In the genomic region with DNA sequence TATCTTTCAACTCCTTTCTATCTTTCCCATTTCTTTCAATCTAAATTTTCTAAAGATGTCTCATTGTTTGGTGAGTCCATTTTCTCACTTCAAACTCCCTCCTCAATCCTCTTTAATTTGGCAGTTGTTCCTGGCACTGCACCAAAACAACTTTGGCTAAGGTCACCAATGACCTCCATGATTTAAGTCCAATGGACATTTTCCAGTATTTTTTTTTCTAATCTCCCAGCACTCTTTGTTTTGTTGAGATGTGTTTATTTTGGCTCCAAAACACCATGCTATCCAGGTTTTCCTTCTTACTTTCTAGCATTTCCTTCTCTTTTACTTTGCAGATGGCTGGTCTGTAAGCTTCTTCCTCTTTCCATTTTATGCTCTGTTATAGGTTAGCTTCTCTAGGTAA, we compare ENCODE assay signal across 16 cellular contexts. TPM values are rescaled to one million over a fixed set of nuclear protein-coding genes. Genes with fewer than 3 reads are reported as not detected.
DNase-seq lines count a peak whose midpoint lies in the region; ATAC-seq, FAIRE-seq and TF ChIP-seq lines count a peak whose summit lies in the region.
"Had no signal": no experiment of that assay in that cellular context is flagged by ENCODE, and none has a peak within 500 bp of the region (broad histone marks: within the 10 kb centered on the region; RNA-seq: fewer than 3 reads in every experiment).

No MANE protein-coding gene starts in this region.

- peak; percentile 19 for DNase-seq in Caki2 (ENCODE audit: low read depth)
- peak; percentile 9 to 89 for DNase-seq in NCI-H446 (lab: John Stamatoyannopoulos, UW)
- DNase-seq in dermis blood vessel endothelial cell, result peak; percentile 94
- DNase-seq in pancreas, result peak in 4 of 6 donors; percentile 52 to 69 (median 64)
- DNase-seq in NCI-H2171 (lab: John Stamatoyannopoulos, UW), result no peak
- no peak for DNase-seq in KG1 (lab: John Stamatoyannopoulos, UW)
- DNase-seq: activated CD4-positive, alpha-beta T cell treated with anti-CD3 and anti-CD28 coated beads, Interleukin-2, amount 10 ng/mL, durations not matched to agents 7 days and 5 days; cerebellar nuclear complex; midbrain; upper lobe of right lung had no signal

- ATAC-seq in pancreas (peak; percentile 86 to 92 (median 90)), HG03565 (IDR thresholded peaks at IDR 0.05; ENCODE audit: unreplicated experiment) (no peak), GM21447 (IDR thresholded peaks at IDR 0.05; ENCODE audit: unreplicated experiment) (no peak)
- ATAC-seq: stimulated activated memory B cell treated with anti-CD40 and anti-IgM and Interleukin-4, amounts not matched to agents 10 μg/mL and 1 μg/mL and 100 μg/mL, for 72 hours; upper lobe of right lung had no signal

- no peaks in the 10 kb centered on the region for H3K36me3 ChIP-seq in pancreas
- H3K36me3 ChIP-seq: upper lobe of right lung had no signal

- intact Hi-C loops in pancreas (cut with DNase I), result no loop called here

- no peaks in the 10 kb centered on the region for H3K27me3 ChIP-seq in pancreas
- H3K27me3 ChIP-seq: upper lobe of right lung had no signal

- peaks cover 4 to 18% (median 10%) of the 10 kb centered on the region in 3 donors for H3K4me1 ChIP-seq in pancreas
- H3K4me1 ChIP-seq: upper lobe of right lung had no signal

- in situ Hi-C loops in Caki2 (cut with HindIII; ENCODE audit: low pct_unique_long_range_greater_than_20kb, low sequenced_read_pairs), result no loop called here

- H3K4me3 ChIP-seq in pancreas, result no peak overlapping the region
- H3K4me3 ChIP-seq: skin epidermis, upper lobe of right lung had no signal

- FAIRE-seq in pancreas (lab: Jason Lieb, UNC), result no peak
- FAIRE-seq: islet of Langerhans, TTC549 had no signal

- TF ChIP-seq CTCF in pancreas (IDR thresholded peaks at IDR 0.05), result no peak

- H3K9me3 ChIP-seq in pancreas, result no peaks in the 10 kb centered on the region
- H3K9me3 ChIP-seq: upper lobe of right lung had no signal

- H3K27ac ChIP-seq in pancreas, result no peak overlapping the region
- H3K27ac ChIP-seq: skin epidermis, upper lobe of right lung had no signal

RNA-seq across cellular contexts. Expression of gene OTOGL, which starts 42.5 kb away (rescaled TPM):
- not detected in 2 replicates for total RNA-seq in Caki2 (2014; rRNA removed; shearing (Covaris generic); ENCODE audit: low replicate concordance)
- total RNA-seq in dermis blood vessel endothelial cell (0.17 and 1.2 TPM in 2 replicates), pancreas (under 1 TPM; 0.19 to 0.76 (median 0.27) TPM)
- 1 to 10 TPM in 1 of 2 donors, under 1 TPM in 1; 0.42 to 2.9 TPM for polyA plus RNA-seq in pancreas
- total RNA-seq: activated CD4-positive, alpha-beta T cell treated with anti-CD3 and anti-CD28 coated beads, Interleukin-2, amount 10 ng/mL, durations not matched to agents 7 days and 5 days had no signal

Comparison
In these comparisons a context has a peak if more than half of its experiments do, and no peak if none do; other contexts are left out.
1. DNase-seq: peak in Caki2 (single experiment), NCI-H446 (2 of 2), dermis blood vessel endothelial cell (single experiment) and pancreas (4 of 6); none in NCI-H2171 (single experiment) and KG1 (single experiment).
2. ATAC-seq: peak in pancreas (4 of 4); none in HG03565 (single experiment) and GM21447 (single experiment).